8 cellular contexts compared by ENCODE assay signal in the genomic region with DNA sequence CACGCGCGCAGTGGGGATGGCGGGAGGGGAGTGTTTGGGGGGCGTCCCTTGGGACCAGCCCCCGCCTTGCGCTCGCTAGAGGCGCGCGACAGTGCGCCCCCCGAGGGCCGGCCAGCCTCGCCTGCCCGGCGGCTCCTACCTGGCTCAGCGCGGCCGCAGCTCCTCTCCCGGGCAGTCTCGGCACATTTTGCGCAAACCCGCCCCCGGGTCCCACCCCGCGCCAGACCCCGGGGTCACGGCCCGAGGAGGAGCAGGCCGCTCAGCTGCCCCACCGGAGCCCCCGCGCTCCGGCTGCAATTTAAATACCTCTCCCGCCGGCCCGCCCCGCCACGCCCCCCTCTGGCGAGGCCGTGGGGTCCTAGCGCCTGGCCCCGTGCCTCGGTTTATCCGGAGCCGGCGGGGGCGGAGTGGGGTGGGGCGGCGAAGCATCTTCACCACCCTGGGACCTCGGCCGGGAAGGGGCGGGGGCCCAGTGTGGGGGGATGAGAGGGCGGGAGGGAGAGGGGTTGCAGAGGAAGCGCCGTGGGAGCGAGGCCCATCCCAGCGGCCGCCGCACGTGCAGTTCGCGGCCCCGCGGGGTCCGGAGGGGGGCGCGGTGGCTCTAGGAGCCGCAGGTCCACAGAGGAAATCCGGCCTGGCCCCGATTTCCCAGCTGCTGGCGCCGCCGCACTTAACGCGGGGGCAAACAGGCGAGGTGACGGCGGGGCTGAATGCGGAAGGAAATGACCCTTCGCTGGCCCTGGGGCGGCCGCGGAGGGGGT. TPM values are rescaled to one million over a fixed set of nuclear protein-coding genes. Genes with fewer than 3 reads are reported as not detected.
DNase-seq lines count a peak whose midpoint lies in the region; ATAC-seq and TF ChIP-seq lines count a peak whose summit lies in the region.

A gene with protein sequence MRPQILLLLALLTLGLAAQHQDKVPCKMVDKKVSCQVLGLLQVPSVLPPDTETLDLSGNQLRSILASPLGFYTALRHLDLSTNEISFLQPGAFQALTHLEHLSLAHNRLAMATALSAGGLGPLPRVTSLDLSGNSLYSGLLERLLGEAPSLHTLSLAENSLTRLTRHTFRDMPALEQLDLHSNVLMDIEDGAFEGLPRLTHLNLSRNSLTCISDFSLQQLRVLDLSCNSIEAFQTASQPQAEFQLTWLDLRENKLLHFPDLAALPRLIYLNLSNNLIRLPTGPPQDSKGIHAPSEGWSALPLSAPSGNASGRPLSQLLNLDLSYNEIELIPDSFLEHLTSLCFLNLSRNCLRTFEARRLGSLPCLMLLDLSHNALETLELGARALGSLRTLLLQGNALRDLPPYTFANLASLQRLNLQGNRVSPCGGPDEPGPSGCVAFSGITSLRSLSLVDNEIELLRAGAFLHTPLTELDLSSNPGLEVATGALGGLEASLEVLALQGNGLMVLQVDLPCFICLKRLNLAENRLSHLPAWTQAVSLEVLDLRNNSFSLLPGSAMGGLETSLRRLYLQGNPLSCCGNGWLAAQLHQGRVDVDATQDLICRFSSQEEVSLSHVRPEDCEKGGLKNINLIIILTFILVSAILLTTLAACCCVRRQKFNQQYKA (minus strand): TSS at position 273 of the 761 bp plus-strand sequence. CDS start 4,793 bp downstream, outside the sequence.

- no peak within 1 kb of the TSS for H3K27ac ChIP-seq in naive thymus-derived CD4-positive, alpha-beta T cell (ENCODE audit: low read depth, low read length)
- peak within 1 kb of the TSS in 1 of 2 donors; percentile 68 for H3K27ac ChIP-seq in aorta (ENCODE audit: low read depth in 1 of 2, low read length in 2 of 2)

- H3K4me1 Mint-ChIP-seq in naive thymus-derived CD4-positive, alpha-beta T cell, result peaks cover 8 to 31% (median 20%) of the 10 kb centered on the region in 7 donors

- H3K4me1 ChIP-seq in naive thymus-derived CD4-positive, alpha-beta T cell (ENCODE audit: control insufficient read depth in 2 of 2, insufficient read depth in 2 of 2, low read length in 2 of 2), result peaks cover 5 to 28% of the 10 kb centered on the region in 2 donors
- peaks cover 0 to 2% of the 10 kb centered on the region in 2 donors for H3K4me1 ChIP-seq in aorta (ENCODE audit: control insufficient read depth in 1 of 2, insufficient read depth in 2 of 2, low read length in 2 of 2)

- TF ChIP-seq CTCF in epithelial cell of proximal tubule (conservative IDR thresholded peaks at IDR 0.05; ENCODE audit: low read depth, low read length), result no peak

- ATAC-seq in naive thymus-derived CD4-positive, alpha-beta T cell, result peak; percentile 63
- ATAC-seq in aorta (ENCODE audit: low FRiP score) (peak; percentile 72), GM18867 (IDR thresholded peaks at IDR 0.05; ENCODE audit: unreplicated experiment) (no peak)

- intact Hi-C loops in naive thymus-derived CD4-positive, alpha-beta T cell (cut with micrococcal nuclease), result loop anchor here in 1 of 2 donors (5.0 kb wide), 2 partner anchors 43 to 73 kb away; no protein-coding TSS in a partner anchor
- intact Hi-C loops in aorta (cut with DNase I), result loop anchor here in 1 of 2 donors (10.0 kb wide), 1 partner anchor 286 kb away; a partner anchor contains a TSS

- CTCF ChIA-PET in naive thymus-derived CD4-positive, alpha-beta T cell (lab: Charles Lee), result interaction anchor here (1.1 kb wide), 1 partner anchor 21 kb away, joined by 3 read pairs; no protein-coding TSS in a partner anchor

- H3K36me3 ChIP-seq in naive thymus-derived CD4-positive, alpha-beta T cell (ENCODE audit: control insufficient read depth in 2 of 3, insufficient read depth in 3 of 3, low read length in 3 of 3), result no peaks in the 10 kb centered on the region
- no peaks in the 10 kb centered on the region for H3K36me3 ChIP-seq in aorta (ENCODE audit: control insufficient read depth in 1 of 2, insufficient read depth in 2 of 2, low read length in 1 of 2)

- H3K27ac Mint-ChIP-seq in naive thymus-derived CD4-positive, alpha-beta T cell, result peak within 1 kb of the TSS in 1 of 9 donors; percentile 82

- POLR2A ChIA-PET in naive thymus-derived CD4-positive, alpha-beta T cell (lab: Charles Lee), result no interaction called here

- H3K36me3 Mint-ChIP-seq in naive thymus-derived CD4-positive, alpha-beta T cell, result peaks cover 0 to 6% (median 0%) of the 10 kb centered on the region in 5 donors

- peaks cover 0 to 2% (median 0%) of the 10 kb centered on the region in 11 donors for H3K9me3 Mint-ChIP-seq in naive thymus-derived CD4-positive, alpha-beta T cell

- DNase-seq in activated gamma-delta T cell (lab: John Stamatoyannopoulos, UW) (peak; percentile 27), activated gamma-delta T cell treated with Interleukin-2 at 50 U/mL for 16 hours (no peak), epithelial cell of proximal tubule (ENCODE audit: low read depth) (no peak), aorta (peak; percentile 84 to 91), inferior parietal cortex (ENCODE audit: extremely low spot score) (no peak)
- DNase-seq in activated CD4-positive, alpha-beta T cell treated with anti-CD3 and anti-CD28 coated beads for 48 hours, result peak; percentile 40
- peak in 1 of 9 donors; percentile 51 for DNase-seq in naive thymus-derived CD4-positive, alpha-beta T cell

- no peaks in the 10 kb centered on the region for H3K9me3 ChIP-seq in naive thymus-derived CD4-positive, alpha-beta T cell (ENCODE audit: control insufficient read depth in 2 of 3, low read length in 3 of 3)
- H3K9me3 ChIP-seq in aorta (ENCODE audit: control insufficient read depth, low read length), result no peaks in the 10 kb centered on the region

- WGBS in aorta, 2 donors, result 0 to 1% methylated on average over 61 to 85 of the region's 85 CpGs

- peak within 1 kb of the TSS; percentile 59 to 77 (median 72) for H3K4me3 Mint-ChIP-seq in naive thymus-derived CD4-positive, alpha-beta T cell

- H3K27me3 ChIP-seq in naive thymus-derived CD4-positive, alpha-beta T cell (ENCODE audit: control insufficient read depth in 2 of 2, insufficient read depth in 2 of 2, low read length in 2 of 2), result peaks cover 0 to 7% of the 10 kb centered on the region in 2 donors
- no peaks in the 10 kb centered on the region for H3K27me3 ChIP-seq in aorta (ENCODE audit: control insufficient read depth in 1 of 2, insufficient read depth in 2 of 2, low read length in 1 of 2)

- peaks cover 30 to 37% (median 33%) of the 10 kb centered on the region in 5 donors for H3K27me3 Mint-ChIP-seq in naive thymus-derived CD4-positive, alpha-beta T cell

- H3K4me3 ChIP-seq in epithelial cell of proximal tubule (ENCODE audit: low read depth, low read length), result peak within 1 kb of the TSS; percentile 60
- peak within 1 kb of the TSS; percentile 35 for H3K4me3 ChIP-seq in naive thymus-derived CD4-positive, alpha-beta T cell (ENCODE audit: low read length)
- H3K4me3 ChIP-seq in aorta (ENCODE audit: low read length in 2 of 2), result peak within 1 kb of the TSS; percentile 57 to 85

RNA-seq across cellular contexts. Expression of the gene that starts here (rescaled TPM):
- total RNA-seq in epithelial cell of proximal tubule (0.29 TPM in 2 replicates), aorta (100 to 1,000 TPM; 130 to 174 TPM)
- total RNA-seq in naive thymus-derived CD4-positive, alpha-beta T cell, result 1 to 10 TPM in 1 of 5 experiments, under 1 TPM in 3, not detected in 1; 0.08 to 4.5 (median 0.61) TPM
- polyA plus RNA-seq in naive thymus-derived CD4-positive, alpha-beta T cell, result not detected
- 100 to 1,000 TPM in 1 of 2 donors, 10 to 100 TPM in 1; 38.8 to 121 TPM for polyA plus RNA-seq in aorta

Comparison
In these comparisons a context has a peak if more than half of its experiments do, and no peak if none do; other contexts are left out.
1. RNA of the gene that starts here (total RNA-seq): 130 to 174 TPM in aorta; 0.08 to 4.5 TPM in naive thymus-derived CD4-positive, alpha-beta T cell and 0.29 TPM in epithelial cell of proximal tubule; every median in the first group is over 10 times any median in the second.
2. RNA of the gene that starts here (polyA plus RNA-seq): 38.8 to 121 TPM in aorta; not detected in naive thymus-derived CD4-positive, alpha-beta T cell; every median in the first group is over 10 times any median in the second.
3. DNase-seq: peak in activated gamma-delta T cell (single experiment), activated CD4-positive, alpha-beta T cell treated with anti-CD3 and anti-CD28 coated beads for 48 hours (single experiment) and aorta (2 of 2); none in activated gamma-delta T cell treated with Interleukin-2 at 50 U/mL for 16 hours (single experiment), epithelial cell of proximal tubule (single experiment) and inferior parietal cortex (single experiment).
4. Peak in every context shown above with its lines, with median percentiles within 50 percentile points of each other: H3K4me3 ChIP-seq.